18 cellular contexts compared by ENCODE assay signal in genomic region chr6:40443842-40444241, GRCh38.
DNase-seq lines count a peak whose midpoint lies in the region; ATAC-seq and TF ChIP-seq lines count a peak whose summit lies in the region.
"Had no signal": no experiment of that assay in that cellular context is flagged by ENCODE, and none has a peak within 500 bp of the region (broad histone marks: within the 10 kb centered on the region; RNA-seq: fewer than 3 reads in every experiment).

No MANE protein-coding gene starts in this region.

- no peak overlapping the region for H2AFZ ChIP-seq in GM23338

- H4K20me1 ChIP-seq in GM23338 (replicated peaks; ENCODE audit: insufficient read depth) = no peaks in the 10 kb centered on the region

- H3K36me3 Mint-ChIP-seq in GM23338 (ENCODE audit: low read depth) = no peaks in the 10 kb centered on the region
- no peaks in the 10 kb centered on the region for H3K36me3 Mint-ChIP-seq in WTC11
- H3K36me3 Mint-ChIP-seq: CD4-positive, alpha-beta memory T cell had no signal

- H3K9me2 ChIP-seq in GM23338 (ENCODE audit: insufficient read depth) = 0 out of 2 replicates have a peak, but pooled peaks cover 9% of the 10 kb centered on the region

- H3F3A ChIP-seq in GM23338 (replicated peaks; ENCODE audit: low read depth) = no peaks in the 10 kb centered on the region

- peaks cover 10% of the 10 kb centered on the region for H3K27me3 Mint-ChIP-seq in GM23338 (ENCODE audit: insufficient read depth, low read depth, poor library complexity)
- H3K27me3 Mint-ChIP-seq in WTC11 (ENCODE audit: low read depth) = peaks cover 5% of the 10 kb centered on the region

- ATAC-seq in GM23338 = peak; percentile 50; the same call in 2 of the 3 replicates
- peak; percentile 55 for ATAC-seq in WTC11
- ATAC-seq in GM21723 (IDR thresholded peaks at IDR 0.05; ENCODE audit: unreplicated experiment) = no peak
- no peak for ATAC-seq in HG03039 (IDR thresholded peaks at IDR 0.05; ENCODE audit: unreplicated experiment)
- ATAC-seq: A549 had no signal

- peaks cover 30% of the 10 kb centered on the region for H3K4me1 Mint-ChIP-seq in GM23338
- peaks cover 43% of the 10 kb centered on the region for H3K4me1 Mint-ChIP-seq in WTC11

- CTCF ChIA-PET in WTC11 (lab: Charles Lee) = interaction anchor here (1.0 to 1.4 kb wide), 2 partner anchors 113 to 115 kb away, joined by 3 to 6 read pairs; no protein-coding TSS in a partner anchor

- TF ChIP-seq CTCF in GM23338 (conservative IDR thresholded peaks at IDR 0.05; ENCODE audit: low read depth in 2 of 2) = peak in 1 of 2 experiments; percentile 45; a peak in 2 of 4 replicates
- no peak for TF ChIP-seq CTCF in WTC11 (IDR thresholded peaks at IDR 0.05)

- no peaks in the 10 kb centered on the region for H3K9me3 ChIP-seq in SK-N-MC (ENCODE audit: low read depth, low read length)
- H3K9me3 ChIP-seq: A549, HAP-1 had no signal

- H3K4me1 ChIP-seq in GM23338 (ENCODE audit: insufficient read depth) = 0 out of 2 replicates have a peak, but pooled peaks cover 12% of the 10 kb centered on the region
- H3K4me1 ChIP-seq: A549, HAP-1 had no signal

- no peak overlapping the region for H3K27ac Mint-ChIP-seq in GM23338
- peak overlapping the region; percentile 4; the same call in 1 of the 2 replicates for H3K27ac Mint-ChIP-seq in WTC11
- H3K27ac Mint-ChIP-seq: HFFc6 had no signal

- H3K4me3 Mint-ChIP-seq in GM23338 (no peak overlapping the region), WTC11 (no peak overlapping the region)
- H3K4me3 Mint-ChIP-seq: CD4-positive, alpha-beta memory T cell; HFFc6 had no signal

- H3K9me3 Mint-ChIP-seq in GM23338 (no peaks in the 10 kb centered on the region; the same call in 2 of the 3 replicates), WTC11 (no peaks in the 10 kb centered on the region)
- H3K9me3 Mint-ChIP-seq: CD4-positive, alpha-beta memory T cell had no signal

- POLR2A ChIA-PET in WTC11 (lab: Charles Lee) = no interaction called here

- H3K79me2 ChIP-seq in GM23338 (replicated peaks; ENCODE audit: insufficient read depth) = no peaks in the 10 kb centered on the region

- H3K4me3 ChIP-seq in GM23338 (no peak overlapping the region), SK-N-MC (peak overlapping the region; percentile 53)
- H3K4me3 ChIP-seq: A549, HAP-1 had no signal

- H3K27ac ChIP-seq in GM23338 (ENCODE audit: low read depth) = no peak overlapping the region
- peak overlapping the region; percentile 94 for H3K27ac ChIP-seq in SK-N-MC
- H3K27ac ChIP-seq: A549 had no signal

- no peak for DNase-seq in GM23338 (ENCODE audit: low spot score)
- DNase-seq in SK-N-MC (ENCODE audit: low read depth, low spot score) = no peak
- no peak for DNase-seq in WTC11 (ENCODE audit: low spot score)
- DNase-seq in NCI-H1694 treated with DMSO at 0.1 percent for 48 hours (lab: John Stamatoyannopoulos, UW) = no peak
- DNase-seq in activated CD8-positive, alpha-beta memory T cell treated with anti-CD3 and anti-CD28 coated beads, Interleukin-2, amount 50 U/mL, for 48 hours = no peak
- DNase-seq: 8988T; C1 segment of cervical spinal cord; Calu3; CD4-positive, alpha-beta memory T cell; COR-L47; DMS53; DMS79 treated with DMSO at 0.1 percent for 48 hours; GF-D8; HFFc6 had no signal

- no peak overlapping the region for H3K9ac ChIP-seq in SK-N-MC (ENCODE audit: insufficient read length)

- H3K4me2 ChIP-seq in GM23338 = no peak overlapping the region
- H3K4me2 ChIP-seq: A549 had no signal

- H3K36me3 ChIP-seq in GM23338 (ENCODE audit: insufficient read depth) = no peaks in the 10 kb centered on the region
- no peaks in the 10 kb centered on the region for H3K36me3 ChIP-seq in SK-N-MC (ENCODE audit: insufficient read depth, low read length)
- H3K36me3 ChIP-seq: HAP-1 had no signal

- no peaks in the 10 kb centered on the region for H3K27me3 ChIP-seq in GM23338 (ENCODE audit: insufficient read depth)

TF ChIP-seq in GM23338, 12 proteins besides CTCF, POLR2A, EP300 and RAD21 (continues in another document):
- TF ChIP-seq EZH2phosphoT487 (IDR thresholded peaks at IDR 0.05; ENCODE audit: unreplicated experiment) = no peak
- no peak for TF ChIP-seq ZNF331 (CRISPR knock-in tag; IDR thresholded peaks at IDR 0.05; ENCODE audit: low read depth)
- no peak for TF ChIP-seq REST (IDR thresholded peaks at IDR 0.05; ENCODE audit: unreplicated experiment)
- no peak for TF ChIP-seq CREB1 (CRISPR knock-in tag; IDR thresholded peaks at IDR 0.05; ENCODE audit: low read depth)
- no peak for TF ChIP-seq POLR2AphosphoS5 (IDR thresholded peaks at IDR 0.05; ENCODE audit: low read depth)
- no peak for TF ChIP-seq ZNF114 (CRISPR knock-in tag; IDR thresholded peaks at IDR 0.05)
- TF ChIP-seq EZH2 (IDR thresholded peaks at IDR 0.05; ENCODE audit: low read depth, unreplicated experiment) = no peak

TF ChIP-seq in WTC11, 78 proteins besides CTCF, POLR2A, EP300 and RAD21:
- TF ChIP-seq NFATC4 (CRISPR knock-in tag; IDR thresholded peaks at IDR 0.05) (no peak), CREB1 (CRISPR knock-in tag; IDR thresholded peaks at IDR 0.05) (no peak), ERG (CRISPR knock-in tag; IDR thresholded peaks at IDR 0.05) (no peak), ZNF281 (CRISPR knock-in tag; IDR thresholded peaks at IDR 0.05) (no peak), E2F1 (CRISPR knock-in tag; IDR thresholded peaks at IDR 0.05) (no peak), GRHL2 (CRISPR knock-in tag; IDR thresholded peaks at IDR 0.05; ENCODE audit: insufficient replicate concordance, severe bottlenecking) (no peak), ZNF232 (CRISPR knock-in tag; IDR thresholded peaks at IDR 0.05) (no peak), MXD4 (CRISPR knock-in tag; IDR thresholded peaks at IDR 0.05; ENCODE audit: borderline replicate concordance) (no peak), ZSCAN18 (CRISPR knock-in tag; IDR thresholded peaks at IDR 0.05) (no peak)
TF ChIP-seq in WTC11: peak in this region for 0.

Comparison
In these comparisons a context has a peak if more than half of its experiments do, and no peak if none do; other contexts are left out.
1. ATAC-seq: peak in GM23338 (single experiment) and WTC11 (single experiment); none in GM21723 (single experiment) and HG03039 (single experiment).